ENCODE assay signal across 1 cellular context in genomic region chr17:82259972-82260961, GRCh38.
TF ChIP-seq lines count a peak whose summit lies in the region.

No MANE protein-coding gene starts in this region.

TF ChIP-seq in HEK293T, 16 proteins besides CTCF, POLR2A, EP300 and RAD21:
- TF ChIP-seq PKNOX1 (IDR thresholded peaks at IDR 0.05) = peak; percentile 38; the same call in 1 of the 2 replicates
